ENCODE assay signal across 8 cellular contexts in the genomic region with DNA sequence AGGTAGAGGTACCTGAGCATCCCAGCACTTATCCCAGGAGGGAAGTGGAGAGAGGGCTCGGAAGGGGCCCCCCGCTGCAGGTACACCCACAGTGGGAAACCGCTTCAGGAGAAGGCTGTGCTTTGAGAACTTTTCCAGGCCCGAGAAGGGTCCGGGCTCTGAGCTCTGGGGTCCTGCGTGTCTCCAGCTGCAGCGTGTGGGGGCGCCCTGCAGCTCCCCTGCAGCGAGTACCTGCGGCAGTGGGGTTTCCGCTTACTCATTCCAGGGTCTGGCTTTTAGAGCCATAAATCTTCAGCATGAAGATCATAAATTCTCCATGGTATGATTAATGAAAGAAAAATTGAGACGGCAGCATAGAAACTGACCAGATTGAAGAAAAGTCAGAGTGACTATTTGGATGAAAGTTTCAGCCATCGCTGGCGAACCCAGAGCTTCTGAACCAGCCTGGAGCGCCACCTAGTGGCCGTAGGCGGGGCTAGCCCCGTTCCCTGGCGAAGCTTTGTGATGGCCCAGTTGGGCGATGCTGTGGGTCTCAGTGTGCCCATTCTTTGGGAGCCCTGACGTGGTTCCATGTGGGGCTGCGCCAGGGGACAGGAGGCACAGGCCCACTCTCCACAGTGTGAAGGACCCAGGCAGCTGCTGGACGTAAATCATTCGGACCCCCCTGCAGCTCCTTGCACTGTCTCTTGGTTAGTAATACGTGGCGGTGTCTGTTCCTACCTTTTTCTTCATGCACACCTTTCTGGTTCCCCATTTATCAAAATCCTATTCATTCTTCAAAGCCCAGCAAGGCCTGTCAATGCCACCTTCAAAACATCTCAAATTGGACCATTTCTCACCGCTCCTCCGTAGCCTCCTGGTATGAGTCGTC.
DNase-seq lines count a peak whose midpoint lies in the region; ATAC-seq and TF ChIP-seq lines count a peak whose summit lies in the region.

No MANE protein-coding gene starts in this region.

- DNase-seq in HAP-1 (ENCODE audit: low spot score in 2 of 2) (peak; percentile 54 to 84), NCI-H226 (peak; percentile 16), dorsolateral prefrontal cortex (peak in 9 of 10 donors; percentile 72 to 89 (median 78)), medulla oblongata (ENCODE audit: extremely low spot score) (peak; percentile 73)
- DNase-seq in activated CD4-positive, alpha-beta memory T cell treated with anti-CD3 and anti-CD28 coated beads, Interleukin-2, amount 10 ng/mL, durations not matched to agents 7 days and 5 days: peak; percentile 71
- peak; percentile 59 for DNase-seq in stimulated activated CD8-positive, alpha-beta memory T cell treated with anti-CD3 and anti-CD28 coated beads, Interleukin-15, amount 100 ng/mL, for 24 hours (ENCODE audit: low read depth)

- H3K4me3 Mint-ChIP-seq in activated CD4-positive, alpha-beta memory T cell treated with anti-CD3 and anti-CD28 coated beads, Interleukin-2, amount 10 ng/mL, durations not matched to agents 7 days and 5 days: no peak overlapping the region

- H3K4me1 ChIP-seq in BLaER1 (peaks cover 71% of the 10 kb centered on the region), HAP-1 (no peaks in the 10 kb centered on the region)

- no peaks in the 10 kb centered on the region for H3K9me3 Mint-ChIP-seq in activated CD4-positive, alpha-beta memory T cell treated with anti-CD3 and anti-CD28 coated beads, Interleukin-2, amount 10 ng/mL, durations not matched to agents 7 days and 5 days

- ATAC-seq in GM18505 (IDR thresholded peaks at IDR 0.05; ENCODE audit: unreplicated experiment): no peak

- H4K20me1 ChIP-seq in BLaER1: no peaks in the 10 kb centered on the region

- H3K27me3 ChIP-seq in BLaER1 (no peaks in the 10 kb centered on the region), HAP-1 (ENCODE audit: low read depth) (no peaks in the 10 kb centered on the region), dorsolateral prefrontal cortex (peaks cover 0 to 18% (median 0%) of the 10 kb centered on the region in 45 donors)

- POLR2A ChIA-PET in activated CD4-positive, alpha-beta memory T cell treated with anti-CD3 and anti-CD28 coated beads, Interleukin-2, amount 10 ng/mL, durations not matched to agents 7 days and 5 days (lab: Charles Lee): interaction anchor here (0.7 kb wide), 1 partner anchor 9 kb away, joined by 3 read pairs; no protein-coding TSS in a partner anchor

- H3K4me3 ChIP-seq in BLaER1 (peak overlapping the region; percentile 18; the same call in 1 of the 2 replicates), HAP-1 (no peak overlapping the region), dorsolateral prefrontal cortex (no peak overlapping the region)

- H3K27me3 Mint-ChIP-seq in activated CD4-positive, alpha-beta memory T cell treated with anti-CD3 and anti-CD28 coated beads, Interleukin-2, amount 10 ng/mL, durations not matched to agents 7 days and 5 days: peaks cover 1% of the 10 kb centered on the region

- no peaks in the 10 kb centered on the region for H3K36me3 Mint-ChIP-seq in activated CD4-positive, alpha-beta memory T cell treated with anti-CD3 and anti-CD28 coated beads, Interleukin-2, amount 10 ng/mL, durations not matched to agents 7 days and 5 days (ENCODE audit: low read depth)

- no peak for TF ChIP-seq POLR2A in GM18505 (IDR thresholded peaks at IDR 0.05; ENCODE audit: borderline replicate concordance, extremely low read depth, insufficient read depth, insufficient read length)

- intact Hi-C loops in dorsolateral prefrontal cortex (cut with DNase I): loop anchor here (1.0 to 5.0 kb wide), 4 partner anchors 140 to 203 kb away; no protein-coding TSS in a partner anchor

- no peaks in the 10 kb centered on the region for H3K36me3 ChIP-seq in BLaER1
- H3K36me3 ChIP-seq in HAP-1 (replicated peaks): no peaks in the 10 kb centered on the region

- H3K27ac Mint-ChIP-seq in activated CD4-positive, alpha-beta memory T cell treated with anti-CD3 and anti-CD28 coated beads, Interleukin-2, amount 10 ng/mL, durations not matched to agents 7 days and 5 days: no peak overlapping the region

- H3K27ac ChIP-seq in BLaER1 (no peak overlapping the region), dorsolateral prefrontal cortex (peak overlapping the region in 3 of 59 donors; percentile 4 to 93 (median 24))

- H3K4me1 Mint-ChIP-seq in activated CD4-positive, alpha-beta memory T cell treated with anti-CD3 and anti-CD28 coated beads, Interleukin-2, amount 10 ng/mL, durations not matched to agents 7 days and 5 days: no peaks in the 10 kb centered on the region

- peak overlapping the region; percentile 30; the same call in 1 of the 2 replicates for H3K9ac ChIP-seq in BLaER1

- in situ Hi-C loops in HAP-1 (cut with MboI; ENCODE audit: low sequenced_read_pairs): loop anchor here (5.0 kb wide), 1 partner anchor 203 kb away; no protein-coding TSS in a partner anchor

- peak overlapping the region; percentile 90 for H3K4me2 ChIP-seq in BLaER1

- H3K9me3 ChIP-seq in BLaER1 (no peaks in the 10 kb centered on the region), HAP-1 (no peaks in the 10 kb centered on the region)

- TF ChIP-seq CTCF in dorsolateral prefrontal cortex (IDR thresholded peaks at IDR 0.05 in 54 of 56, conservative IDR thresholded peaks at IDR 0.05 in 2 of 56; ENCODE audit: low read depth in 1 of 56, partially characterized antibody in 56 of 56): peak; percentile 80 to 100 (median 96)

- CTCF ChIA-PET in activated CD4-positive, alpha-beta memory T cell treated with anti-CD3 and anti-CD28 coated beads, Interleukin-2, amount 10 ng/mL, durations not matched to agents 7 days and 5 days (lab: Charles Lee): interaction anchor here (0.9 to 4.2 kb wide), 21 partner anchors 9 to 334 kb away, joined by 3 to 29 read pairs (median 4); no protein-coding TSS in a partner anchor

Comparison
In these comparisons a context has a peak if more than half of its experiments do, and no peak if none do; other contexts are left out.
1. DNase-seq: peak in every context shown above with its lines; median percentile 78 in dorsolateral prefrontal cortex; 73 in medulla oblongata; 71 in activated CD4-positive, alpha-beta memory T cell treated with anti-CD3 and anti-CD28 coated beads, Interleukin-2, amount 10 ng/mL, durations not matched to agents 7 days and 5 days; 69 in HAP-1; 59 in stimulated activated CD8-positive, alpha-beta memory T cell treated with anti-CD3 and anti-CD28 coated beads, Interleukin-15, amount 100 ng/mL, for 24 hours; 16 in NCI-H226.